ENCODE assay signal across 14 cellular contexts in the genomic region with DNA sequence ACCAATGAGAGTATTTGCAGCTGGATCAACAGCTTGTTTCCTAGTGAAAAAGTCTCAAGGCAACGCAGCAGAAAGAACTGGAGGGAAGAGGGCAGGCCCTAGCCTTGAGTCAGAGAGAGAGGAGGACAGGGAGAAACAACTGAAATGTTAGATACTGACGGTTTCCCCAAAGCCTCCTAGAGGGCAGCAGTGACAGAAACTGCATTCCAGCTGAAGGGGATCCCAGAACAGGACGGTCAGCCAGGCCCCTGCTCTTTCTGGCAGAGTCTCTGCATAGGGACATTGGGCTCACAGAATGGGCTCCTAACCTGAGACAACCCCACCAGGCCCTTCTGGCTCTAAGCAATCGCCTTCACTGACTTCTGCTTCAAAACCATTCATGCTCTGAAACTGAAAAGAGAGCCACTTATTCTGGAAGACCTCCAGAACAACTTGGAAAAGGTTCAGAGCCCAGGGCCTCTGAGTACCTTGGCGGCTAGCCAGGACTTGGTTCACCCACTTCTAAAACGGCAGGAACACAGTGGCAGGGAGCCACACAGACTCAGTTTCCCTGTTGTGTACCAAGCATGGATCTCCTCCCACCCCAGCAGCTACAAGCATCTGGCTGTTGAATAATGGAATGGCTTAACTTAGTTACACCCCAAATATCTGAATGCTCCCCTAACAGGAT.
A peak's percentile ranks its signal among the peaks of the same experiment; 100 is the strongest.
DNase-seq lines count a peak whose midpoint lies in the region; ATAC-seq, FAIRE-seq and TF ChIP-seq lines count a peak whose summit lies in the region.
"Had no signal": no experiment of that assay in that cellular context is flagged by ENCODE, and none has a peak within 500 bp of the region (broad histone marks: within the 10 kb centered on the region; RNA-seq: fewer than 3 reads in every experiment).

No MANE protein-coding gene starts in this region.

- peaks cover 0 to 7% of the 10 kb centered on the region in 2 donors for H3K9me3 Mint-ChIP-seq in activated naive CD4-positive, alpha-beta T cell treated with anti-CD3 and anti-CD28 coated beads, Interleukin-2, amount 50 U/mL, for 72 hours

- H3K27ac Mint-ChIP-seq in activated naive CD4-positive, alpha-beta T cell treated with anti-CD3 and anti-CD28 coated beads, Interleukin-2, amount 50 U/mL, for 72 hours: no peak overlapping the region
- H3K27ac Mint-ChIP-seq: IgD-negative memory B cell, mesothelial cell of epicardium had no signal

- WGBS in pancreas, 2 donors: 27 to 34% methylated on average over 6 of the region's 6 CpGs

- no peaks in the 10 kb centered on the region for H3K9me3 ChIP-seq in pancreas

- intact Hi-C loops in pancreas (cut with DNase I): no loop called here

- TF ChIP-seq CTCF in pancreas (IDR thresholded peaks at IDR 0.05) (no peak), RWPE1 (conservative IDR thresholded peaks at IDR 0.05; ENCODE audit: low read depth) (no peak)

- H3K36me3 ChIP-seq in pancreas: no peaks in the 10 kb centered on the region
- H3K36me3 ChIP-seq: upper lobe of left lung had no signal

- H3K36me3 Mint-ChIP-seq in activated naive CD4-positive, alpha-beta T cell treated with anti-CD3 and anti-CD28 coated beads, Interleukin-2, amount 50 U/mL, for 72 hours: no peaks in the 10 kb centered on the region

- POLR2A ChIA-PET in RWPE1 (lab: Yijun Ruan, JAX; ENCODE audit: low non-redundant PET): no interaction called here

- peaks cover 0 to 7% (median 5%) of the 10 kb centered on the region in 3 donors for H3K4me1 ChIP-seq in pancreas

- CTCF ChIA-PET in RWPE1 (lab: Yijun Ruan, JAX): no interaction called here

- in situ Hi-C loops in G401 (cut with HindIII; ENCODE audit: low sequenced_read_pairs): no loop called here

- ATAC-seq in pancreas (peak; percentile 53 to 81 (median 70)), HG02763 (IDR thresholded peaks at IDR 0.05; ENCODE audit: unreplicated experiment) (no peak)
- ATAC-seq in activated naive CD4-positive, alpha-beta T cell treated with anti-CD3 and anti-CD28 coated beads, Interleukin-2, amount 50 U/mL, for 72 hours: no peak

- no peaks in the 10 kb centered on the region for H3K27me3 ChIP-seq in pancreas
- H3K27me3 ChIP-seq: upper lobe of left lung had no signal

- DNase-seq in G401 (ENCODE audit: low spot score): peak; percentile 41
- DNase-seq in RPMI8226: peak; percentile 22
- peak; percentile 35 for DNase-seq in globus pallidus (ENCODE audit: low spot score)
- DNase-seq in pancreas: peak in 2 of 6 donors; percentile 10 to 20
- DNase-seq in activated naive CD4-positive, alpha-beta T cell treated with anti-CD3 and anti-CD28 coated beads, Interleukin-2, amount 50 U/mL, for 72 hours (ENCODE audit: low spot score in 2 of 2): no peak
- no peak for DNase-seq in RWPE1 (ENCODE audit: low spot score)
- DNase-seq in NCI-H1417 (lab: John Stamatoyannopoulos, UW): no peak
- DNase-seq: activated CD4-positive, CD25-positive, alpha-beta regulatory T cell; NK-92 treated with Interleukin-12 subunit alpha and Interleukin-12 subunit beta, amount 100 ng/mL, for 24 hours; upper lobe of left lung had no signal

- H3K4me3 ChIP-seq in pancreas: no peak overlapping the region
- H3K4me3 ChIP-seq: upper lobe of left lung had no signal

- H3K27ac ChIP-seq in pancreas: no peak overlapping the region
- no peak overlapping the region for H3K27ac ChIP-seq in RWPE1
- H3K27ac ChIP-seq: epithelial cell of prostate, upper lobe of left lung had no signal

- no peak for FAIRE-seq in pancreas (lab: Jason Lieb, UNC)

Comparison
In these comparisons a context has a peak if more than half of its experiments do, and no peak if none do; other contexts are left out.
1. DNase-seq: peak in G401 (single experiment), RPMI8226 (single experiment) and globus pallidus (single experiment); none in activated naive CD4-positive, alpha-beta T cell treated with anti-CD3 and anti-CD28 coated beads, Interleukin-2, amount 50 U/mL, for 72 hours (0 of 2), RWPE1 (single experiment) and NCI-H1417 (0 of 3).
2. ATAC-seq: peak in pancreas (4 of 4); none in HG02763 (single experiment) and activated naive CD4-positive, alpha-beta T cell treated with anti-CD3 and anti-CD28 coated beads, Interleukin-2, amount 50 U/mL, for 72 hours (0 of 2).